ENCODE assay signal across 14 cellular contexts in genomic region chr2:46827274-46827930, GRCh38.
DNase-seq lines count a peak whose midpoint lies in the region; ATAC-seq, FAIRE-seq and TF ChIP-seq lines count a peak whose summit lies in the region.
"Had no signal": no experiment of that assay in that cellular context is flagged by ENCODE, and none has a peak within 500 bp of the region (broad histone marks: within the 10 kb centered on the region; RNA-seq: fewer than 3 reads in every experiment).

No MANE protein-coding gene starts in this region.

- H3K27me3 ChIP-seq in fibroblast of lung (ENCODE audit: control insufficient read depth, insufficient read depth, low read length), result no peaks in the 10 kb centered on the region
- no peaks in the 10 kb centered on the region for H3K27me3 ChIP-seq in skeletal muscle satellite cell (ENCODE audit: control insufficient read depth, insufficient read depth, low read length)

- no peak overlapping the region for H3K4me3 Mint-ChIP-seq in T-helper 17 cell
- H3K4me3 Mint-ChIP-seq: activated T-helper 1 cell treated with anti-CD3 and anti-CD28 coated beads, Interleukin-12 subunit alpha, Interleukin-12 subunit beta, Interleukin-2, Interleukin-4 antibody, amounts not matched to agents 30 ng/mL and 10 ng/mL and 1 ng/mL, durations not matched to agents 14 hours and 24 hours and 36 hours had no signal

- H3K27me3 Mint-ChIP-seq in T-helper 17 cell, result peaks cover 32% of the 10 kb centered on the region

- H3K27ac ChIP-seq in fibroblast of lung (ENCODE audit: insufficient read depth, low read length), result peak overlapping the region; percentile 86
- H3K27ac ChIP-seq: spleen had no signal

- no peak for TF ChIP-seq CTCF in fibroblast of lung (conservative IDR thresholded peaks at IDR 0.05 in 1 of 2, IDR thresholded peaks at IDR 0.05 in 1 of 2; ENCODE audit: low read depth in 1 of 2, low read length in 2 of 2)

- no peak for ATAC-seq in left lobe of liver
- ATAC-seq in HG02763 (IDR thresholded peaks at IDR 0.05; ENCODE audit: unreplicated experiment), result no peak
- no peak for ATAC-seq in T-helper 17 cell

- H3K4me2 ChIP-seq in fibroblast of lung (ENCODE audit: extremely low read depth, insufficient read depth, low read length) (no peak overlapping the region), skeletal muscle satellite cell (ENCODE audit: low read length) (peak overlapping the region; percentile 30)

- no peak overlapping the region for H3K27ac Mint-ChIP-seq in T-helper 17 cell
- H3K27ac Mint-ChIP-seq: activated T-helper 1 cell treated with anti-CD3 and anti-CD28 coated beads, Interleukin-12 subunit alpha, Interleukin-12 subunit beta, Interleukin-2, Interleukin-4 antibody, amounts not matched to agents 30 ng/mL and 10 ng/mL and 1 ng/mL, durations not matched to agents 14 hours and 24 hours and 36 hours had no signal

- H3K36me3 Mint-ChIP-seq in T-helper 17 cell (ENCODE audit: low read depth), result peaks cover 3% of the 10 kb centered on the region

- no peak overlapping the region for H2AFZ ChIP-seq in fibroblast of lung (ENCODE audit: low read length)

- H3K9ac ChIP-seq in fibroblast of lung (ENCODE audit: insufficient read depth, low read length) (no peak overlapping the region), skeletal muscle satellite cell (ENCODE audit: low read depth, low read length) (no peak overlapping the region)

- FAIRE-seq in RCC 7860 (lab: Jason Lieb, UNC), result no peak

- no peak overlapping the region for H3K4me3 ChIP-seq in fibroblast of lung (replicated peaks in 1 of 4; ENCODE audit: control extremely low read depth in 1 of 4, insufficient read depth in 1 of 4, low read depth in 3 of 4, low read length in 4 of 4)
- peak overlapping the region; percentile 8 for H3K4me3 ChIP-seq in skeletal muscle satellite cell (ENCODE audit: low read length)
- H3K4me3 ChIP-seq: lung, spleen had no signal

- peaks cover 17% of the 10 kb centered on the region for H3K79me2 ChIP-seq in fibroblast of lung (ENCODE audit: control insufficient read depth, insufficient read depth, low read length)

- H3K4me1 Mint-ChIP-seq in T-helper 17 cell, result no peaks in the 10 kb centered on the region

- no peaks in the 10 kb centered on the region for H4K20me1 ChIP-seq in fibroblast of lung (ENCODE audit: control insufficient read depth, extremely low read depth, insufficient read depth, low read length)

- H3K36me3 ChIP-seq in fibroblast of lung (ENCODE audit: control insufficient read depth, insufficient read depth, low read length) (no peaks in the 10 kb centered on the region), skeletal muscle satellite cell (ENCODE audit: insufficient read depth, low read length) (no peaks in the 10 kb centered on the region)
- H3K36me3 ChIP-seq: spleen had no signal

- H3K4me1 ChIP-seq in fibroblast of lung (ENCODE audit: control insufficient read depth, extremely low read depth, insufficient read depth, low read length), result peaks cover 37% of the 10 kb centered on the region
- H3K4me1 ChIP-seq in skeletal muscle satellite cell (ENCODE audit: control insufficient read depth, insufficient read depth, low read length), result peaks cover 45% of the 10 kb centered on the region
- H3K4me1 ChIP-seq: spleen had no signal

- DNase-seq in ELR (ENCODE audit: low read depth), result peak; percentile 86
- peak; percentile 45 for DNase-seq in RCC 7860 (ENCODE audit: low spot score)
- DNase-seq in fibroblast of lung (ENCODE audit: low read depth in 2 of 2), result peak in 1 of 2 donors; percentile 68
- no peak for DNase-seq in left lobe of liver (ENCODE audit: low spot score)
- DNase-seq in GM19240 (ENCODE audit: insufficient read length, low spot score), result no peak
- no peak for DNase-seq in T-helper 17 cell
- DNase-seq: activated CD4-positive, alpha-beta T cell treated with anti-CD3 and anti-CD28 coated beads for 48 hours; Calu3; occipital lobe; spleen had no signal

- H3K9me3 ChIP-seq in fibroblast of lung (ENCODE audit: control insufficient read depth, insufficient read depth, low read depth, low read length), result no peaks in the 10 kb centered on the region
- no peaks in the 10 kb centered on the region for H3K9me3 ChIP-seq in skeletal muscle satellite cell (replicated peaks; ENCODE audit: low read length)
- no peaks in the 10 kb centered on the region for H3K9me3 ChIP-seq in T-helper 17 cell (ENCODE audit: control insufficient read depth, low read length, poor library complexity, severe bottlenecking)

Comparison
In these comparisons a context has a peak if more than half of its experiments do, and no peak if none do; other contexts are left out.
1. DNase-seq: peak in ELR (single experiment) and RCC 7860 (single experiment); none in left lobe of liver (single experiment), GM19240 (single experiment) and T-helper 17 cell (0 of 3).